In the genomic region with DNA sequence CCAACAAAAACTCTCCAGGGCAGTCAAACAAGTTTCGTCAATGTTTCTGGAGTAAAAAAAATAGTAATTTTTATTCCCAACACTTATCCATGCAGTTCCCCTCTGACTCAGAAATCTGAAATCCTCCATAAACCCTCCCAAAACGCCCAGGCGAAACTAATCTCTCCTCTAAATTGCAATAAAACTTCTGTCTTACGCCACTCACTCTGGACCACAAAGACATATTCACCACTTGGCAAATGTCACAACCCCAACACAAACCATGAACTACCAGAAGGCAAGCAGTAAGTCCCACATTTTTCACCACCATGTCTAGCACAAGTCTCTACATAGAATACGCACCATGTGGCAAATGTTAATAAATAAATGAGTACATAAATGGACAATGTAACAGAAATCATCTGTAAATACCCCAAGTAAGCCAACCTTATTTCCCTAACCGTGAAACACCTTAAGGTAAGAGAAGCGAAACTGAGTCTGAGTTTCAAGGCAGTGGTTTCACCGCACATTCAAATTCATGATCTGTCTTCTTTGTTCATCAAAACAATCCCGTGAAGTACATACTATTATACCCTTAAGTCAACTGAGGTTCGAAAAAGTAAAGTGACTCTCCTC, we compare ENCODE assay signal across 8 cellular contexts. TPM values are rescaled to one million over a fixed set of nuclear protein-coding genes. Genes with fewer than 3 reads are reported as not detected.
DNase-seq lines count a peak whose midpoint lies in the region; ATAC-seq, FAIRE-seq and TF ChIP-seq lines count a peak whose summit lies in the region.

No MANE protein-coding gene starts in this region.

- H3K27ac ChIP-seq in AG04450 (ENCODE audit: low read depth, low read length) (no peak overlapping the region), SU-DHL-6 (ENCODE audit: low read depth, low read length) (no peak overlapping the region), keratinocyte (ENCODE audit: control insufficient read depth, insufficient read depth, low read length) (peak overlapping the region; percentile 32)

- H3K4me2 ChIP-seq in SU-DHL-6 (ENCODE audit: low read depth, low read length, poor library complexity, severe bottlenecking) (peak overlapping the region; percentile 75), keratinocyte (ENCODE audit: control insufficient read depth, extremely low read depth, insufficient read depth, low read depth, low read length) (peak overlapping the region; percentile 96)

- H3K27me3 ChIP-seq in AG04450 (ENCODE audit: control insufficient read depth, insufficient read depth, low read length) = no peaks in the 10 kb centered on the region
- no peaks in the 10 kb centered on the region for H3K27me3 ChIP-seq in SU-DHL-6 (ENCODE audit: low read length)
- no peaks in the 10 kb centered on the region for H3K27me3 ChIP-seq in keratinocyte (ENCODE audit: control insufficient read depth, extremely low read depth, insufficient read depth, low read length)

- DNase-seq in AG04450 (ENCODE audit: low read depth, low spot score) = no peak
- DNase-seq in keratinocyte (ENCODE audit: low read depth, low spot score) = no peak
- DNase-seq in NCI-H446 (lab: John Stamatoyannopoulos, UW) = no peak
- no peak for DNase-seq in inferior parietal cortex (ENCODE audit: extremely low spot score)
- no peak for DNase-seq in NCI-H510A (lab: John Stamatoyannopoulos, UW)

- H3K9me3 ChIP-seq in AG04450 (ENCODE audit: control insufficient read depth, insufficient read depth, low read length) (no peaks in the 10 kb centered on the region), SU-DHL-6 (ENCODE audit: insufficient read depth, low read length) (no peaks in the 10 kb centered on the region), keratinocyte (ENCODE audit: control insufficient read depth, low read depth, low read length) (no peaks in the 10 kb centered on the region)

- dilution Hi-C loops in keratinocyte (cut with MboI; ENCODE audit: extremely low pct_ligation_motif_present, low sequenced_read_pairs) = no loop called here

- H3K4me1 ChIP-seq in keratinocyte (ENCODE audit: control insufficient read depth, extremely low read depth, insufficient read depth, low read length) = peaks cover 11% of the 10 kb centered on the region

- POLR2A ChIA-PET in AG04450 (lab: Yijun Ruan, JAX) = no interaction called here

- peaks cover 10% of the 10 kb centered on the region; the same call in 1 of the 2 replicates for H3F3A ChIP-seq in SU-DHL-6 (ENCODE audit: insufficient read depth)

- no peak for FAIRE-seq in keratinocyte (lab: Jason Lieb, UNC)

- H3K9me2 ChIP-seq in SU-DHL-6 (replicated peaks; ENCODE audit: insufficient read depth, low read length) = no peaks in the 10 kb centered on the region

- peaks cover 2% of the 10 kb centered on the region for H3K9me1 ChIP-seq in keratinocyte (ENCODE audit: control insufficient read depth, extremely low read depth, insufficient read depth, low read length)

- CTCF ChIA-PET in AG04450 (lab: Charles Lee) = no interaction called here

- H3K9ac ChIP-seq in SU-DHL-6 (ENCODE audit: low read length) = no peak overlapping the region
- H3K9ac ChIP-seq in keratinocyte (ENCODE audit: control insufficient read depth, extremely low read depth, insufficient read depth, low read length) = peak overlapping the region; percentile 30

- TF ChIP-seq CTCF in AG04450 (IDR thresholded peaks at IDR 0.05; ENCODE audit: low read depth, low read length) (no peak), SU-DHL-6 (IDR thresholded peaks at IDR 0.05; ENCODE audit: insufficient read depth, low read length, poor library complexity, severe bottlenecking) (no peak), keratinocyte (optimal IDR thresholded peaks at IDR 0.05 in 1 of 3, IDR thresholded peaks at IDR 0.05 in 1 of 3, conservative IDR thresholded peaks at IDR 0.05 in 1 of 3; ENCODE audit: extremely low read depth in 1 of 3, insufficient read depth in 2 of 3, low read length in 3 of 3) (no peak)

- no peaks in the 10 kb centered on the region for H4K20me1 ChIP-seq in SU-DHL-6 (ENCODE audit: low read depth, low read length)
- H4K20me1 ChIP-seq in keratinocyte (ENCODE audit: control insufficient read depth, extremely low read depth, insufficient read depth, low read length) = no peaks in the 10 kb centered on the region

- H3K4me3 ChIP-seq in AG04450 (ENCODE audit: low read depth, low read length) = peak overlapping the region; percentile 81
- H3K4me3 ChIP-seq in SU-DHL-6 (ENCODE audit: insufficient read depth, low read length, poor library complexity, severe bottlenecking) = peak overlapping the region; percentile 78
- H3K4me3 ChIP-seq in keratinocyte (ENCODE audit: control insufficient read depth in 2 of 3, extremely low read depth in 1 of 3, insufficient read depth in 2 of 3, low read depth in 1 of 3, low read length in 3 of 3) = peak overlapping the region; percentile 82 to 89 (median 89)

- H2AFZ ChIP-seq in SU-DHL-6 (ENCODE audit: low read depth, low read length, severe bottlenecking) = no peak overlapping the region
- no peak overlapping the region for H2AFZ ChIP-seq in keratinocyte (ENCODE audit: control insufficient read depth, low read length)

- H3K36me3 ChIP-seq in SU-DHL-6 (ENCODE audit: low read length) (no peaks in the 10 kb centered on the region), keratinocyte (ENCODE audit: control insufficient read depth in 2 of 2, extremely low read depth in 1 of 2, insufficient read depth in 2 of 2, low read length in 2 of 2) (no peaks in the 10 kb centered on the region)

- H3K79me2 ChIP-seq in SU-DHL-6 (ENCODE audit: insufficient read depth, low read length) (no peaks in the 10 kb centered on the region), keratinocyte (ENCODE audit: control insufficient read depth, insufficient read depth, low read length) (peaks cover 55% of the 10 kb centered on the region)

- peak; percentile 34 for ATAC-seq in GM18861 (IDR thresholded peaks at IDR 0.05; ENCODE audit: unreplicated experiment)
- peak; percentile 28 for ATAC-seq in HG03060 (IDR thresholded peaks at IDR 0.05; ENCODE audit: low read depth, unreplicated experiment)

RNA-seq across cellular contexts. Expression of gene PAPSS1, which starts 1.6 kb away (rescaled TPM):
- polyA plus RNA-seq in AG04450 (2011; rRNA removed) (79.0 and 95.5 TPM in 2 replicates), keratinocyte (87.0 to 95.2 TPM (median 91.9 TPM) in 3 replicates)
- polyA minus RNA-seq in AG04450 (2011; rRNA and poly(A)+ RNA removed) = 64.9 and 66.9 TPM in 2 replicates
- 45.9 TPM for polyA plus RNA-seq in keratinocyte (2011; ENCODE audit: low read depth)
- polyA plus RNA-seq in keratinocyte (2011; cell fraction: cytosol; rRNA removed) = 63.4 and 83.0 TPM in 2 replicates
- polyA plus RNA-seq in keratinocyte (2011; cell fraction: nucleus; rRNA removed) = 83.2 and 96.4 TPM in 2 replicates
- 30.3 and 60.7 TPM in 2 replicates for polyA plus RNA-seq in keratinocyte (2012; ENCODE audit: low replicate concordance)
- 33.0 to 111 TPM (median 86.9 TPM) in 3 replicates for polyA minus RNA-seq in keratinocyte
- 56.8 TPM for polyA minus RNA-seq in keratinocyte (2011; cell fraction: cytosol; rRNA and poly(A)+ RNA removed)
- polyA minus RNA-seq in keratinocyte (2011; cell fraction: nucleus; rRNA and poly(A)+ RNA removed) = 49.4 and 76.5 TPM in 2 replicates
